ENCODE assay signal across 8 cellular contexts in genomic region chr1:60970081-60970509, GRCh38.
A peak's percentile ranks its signal among the peaks of the same experiment; 100 is the strongest.
DNase-seq lines count a peak whose midpoint lies in the region; ATAC-seq, FAIRE-seq and TF ChIP-seq lines count a peak whose summit lies in the region.

No MANE protein-coding gene starts in this region.

- peak overlapping the region; percentile 27 for H3K27ac ChIP-seq in rectal smooth muscle tissue (ENCODE audit: low read depth, low read length)

- H3K4me1 ChIP-seq in rectal smooth muscle tissue (ENCODE audit: control insufficient read depth, insufficient read depth, low read length): peaks cover 3% of the 10 kb centered on the region

- H3K27me3 Mint-ChIP-seq in natural killer cell (ENCODE audit: low read depth in 2 of 2): peaks cover 27 to 42% of the 10 kb centered on the region in 2 donors

- TF ChIP-seq CTCF in GM12872 (IDR thresholded peaks at IDR 0.05; ENCODE audit: insufficient read depth, low read depth, low read length) (0 out of 3 replicates have a peak, but pooled peaks have one; percentile 2), fibroblast of villous mesenchyme (IDR thresholded peaks at IDR 0.05; ENCODE audit: insufficient read depth, low read depth, low read length) (peak; percentile 50), natural killer cell (IDR thresholded peaks at IDR 0.05) (no peak)

- H3K36me3 Mint-ChIP-seq in natural killer cell: no peaks in the 10 kb centered on the region

- H3K27me3 ChIP-seq in rectal smooth muscle tissue (ENCODE audit: control insufficient read depth, insufficient read depth, low read length): no peaks in the 10 kb centered on the region

- ATAC-seq in HG02759 (IDR thresholded peaks at IDR 0.05; ENCODE audit: unreplicated experiment): no peak
- ATAC-seq in GM21390 (IDR thresholded peaks at IDR 0.05; ENCODE audit: unreplicated experiment): no peak
- no peak for ATAC-seq in natural killer cell

- no peaks in the 10 kb centered on the region for H3K36me3 ChIP-seq in rectal smooth muscle tissue (ENCODE audit: control insufficient read depth, insufficient read depth, low read length)

- no peak for FAIRE-seq in H54 (lab: Jason Lieb, UNC)

- DNase-seq in RKO (ENCODE audit: low spot score): peak; percentile 70
- peak; percentile 36 for DNase-seq in fibroblast of villous mesenchyme (ENCODE audit: low read depth)
- no peak for DNase-seq in H54 (ENCODE audit: insufficient read length, low spot score)
- no peak for DNase-seq in natural killer cell

- intact Hi-C loops in natural killer cell (cut with micrococcal nuclease): loop anchor here (2.0 kb wide), 1 partner anchor 483 kb away; no protein-coding TSS in a partner anchor

- no peaks in the 10 kb centered on the region for H3K4me1 Mint-ChIP-seq in natural killer cell

- H3K27ac Mint-ChIP-seq in natural killer cell: no peak overlapping the region

- H3K9me3 Mint-ChIP-seq in natural killer cell: peaks cover 0 to 6% of the 10 kb centered on the region in 2 donors

- H3K4me3 Mint-ChIP-seq in natural killer cell: no peak overlapping the region

- no peak overlapping the region for H3K9ac ChIP-seq in rectal smooth muscle tissue (ENCODE audit: low read length)

- TF ChIP-seq POLR2A in H54 (IDR thresholded peaks at IDR 0.05; ENCODE audit: low read depth, low read length): no peak

- H3K4me3 ChIP-seq in fibroblast of villous mesenchyme (ENCODE audit: low read depth, low read length) (no peak overlapping the region), rectal smooth muscle tissue (ENCODE audit: low read length) (no peak overlapping the region)

Comparison
In these comparisons a context has a peak if more than half of its experiments do, and no peak if none do; other contexts are left out.
1. DNase-seq: peak in RKO (single experiment) and fibroblast of villous mesenchyme (single experiment); none in H54 (single experiment) and natural killer cell (single experiment).